8 cellular contexts compared by ENCODE assay signal in the genomic region with DNA sequence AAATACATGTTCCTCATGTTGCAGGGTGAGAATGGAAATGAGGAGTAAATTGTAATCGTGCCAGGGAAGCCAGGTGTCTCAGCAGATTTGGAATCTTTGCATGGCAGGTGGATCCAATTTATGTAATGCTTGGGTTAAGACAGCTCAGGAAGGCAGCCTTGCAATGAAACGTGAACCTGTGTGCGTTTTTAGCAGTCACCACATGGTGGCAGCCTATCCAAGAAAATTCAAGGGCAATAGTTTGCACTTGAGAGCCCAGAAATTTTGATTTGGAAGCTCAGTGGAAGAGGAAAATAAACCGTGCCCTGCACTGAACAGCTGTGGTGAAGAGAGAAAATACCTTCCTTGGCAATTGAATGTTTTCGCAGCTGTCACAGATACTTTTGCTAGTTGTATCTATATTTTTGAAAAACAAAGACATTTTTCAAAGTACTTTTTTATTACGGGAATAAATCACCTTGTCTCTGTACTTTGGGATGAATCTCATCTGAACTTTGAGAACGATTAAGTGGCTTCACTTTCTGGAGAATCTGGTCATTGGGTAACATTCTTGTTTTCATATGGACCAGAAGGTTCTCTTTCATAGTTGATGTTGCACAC. TPM values are rescaled to one million over a fixed set of nuclear protein-coding genes. Genes with fewer than 3 reads are reported as not detected.
DNase-seq lines count a peak whose midpoint lies in the region; ATAC-seq, FAIRE-seq and TF ChIP-seq lines count a peak whose summit lies in the region.

No MANE protein-coding gene starts in this region.

- TF ChIP-seq CTCF in K562 (IDR thresholded peaks at IDR 0.05 in 2 of 3, conservative IDR thresholded peaks at IDR 0.05 in 1 of 3; ENCODE audit: insufficient read depth in 2 of 3, low read depth in 1 of 3, low read length in 3 of 3) (peak; percentile 81 to 94 (median 89)), spleen (IDR thresholded peaks at IDR 0.05 in 8 of 11, conservative IDR thresholded peaks at IDR 0.05 in 3 of 11) (peak; percentile 68 to 92 (median 82))

- H3K79me2 ChIP-seq in K562 (ENCODE audit: control insufficient read depth, insufficient read depth, low read length) = peaks cover 6% of the 10 kb centered on the region; the same call in 1 of the 3 replicates

- H3K9ac ChIP-seq in K562 (ENCODE audit: insufficient read depth in 1 of 2, low read depth in 2 of 2, low read length in 2 of 2) = no peak overlapping the region

- H2AFZ ChIP-seq in K562 (ENCODE audit: low read depth, low read length) = no peak overlapping the region

- intact Hi-C loops in K562 (cut with micrococcal nuclease) = loop anchor here (1.0 to 2.0 kb wide), 2 partner anchors 432 to 443 kb away; no protein-coding TSS in a partner anchor
- intact Hi-C loops in spleen (cut with DNase I; ENCODE audit: low total_unique reads) = loop anchor here (2.0 to 10.0 kb wide), 2 partner anchors 113 to 431 kb away; no protein-coding TSS in a partner anchor

- in situ Hi-C loops in K562 (cut with MboI) = loop anchor here (5.0 kb wide), 1 partner anchor 435 kb away; no protein-coding TSS in a partner anchor

- ATAC-seq in GM21723 (IDR thresholded peaks at IDR 0.05; ENCODE audit: unreplicated experiment) (peak; percentile 54), K562 (peak; percentile 90), HG03457 (IDR thresholded peaks at IDR 0.05; ENCODE audit: unreplicated experiment) (no peak)

- H3K4me1 ChIP-seq in K562 (replicated peaks in 1 of 2; ENCODE audit: control insufficient read depth in 2 of 2, insufficient read depth in 2 of 2, low read length in 2 of 2) (peaks cover 5 to 11% of the 10 kb centered on the region in 2 experiments; a peak in 3 of 5 replicates), spleen (peaks cover 0 to 35% (median 11%) of the 10 kb centered on the region in 6 donors)

- H4K20me1 ChIP-seq in K562 (replicated peaks; ENCODE audit: control insufficient read depth, insufficient read depth, low read length) = peaks cover 9% of the 10 kb centered on the region; the same call in 1 of the 2 replicates

- H3K36me3 ChIP-seq in K562 (ENCODE audit: control insufficient read depth, insufficient read depth, low read length) = peaks cover 82% of the 10 kb centered on the region
- peaks cover 0 to 42% (median 5%) of the 10 kb centered on the region in 6 donors for H3K36me3 ChIP-seq in spleen

- POLR2A ChIA-PET in K562 (lab: Yijun Ruan, JAX) = interaction anchor here (0.6 to 2.5 kb wide), 9 partner anchors 8 to 443 kb away, joined by 3 to 9 read pairs (median 4); no protein-coding TSS in a partner anchor

- peak; percentile 87 to 89 for TF ChIP-seq RAD21 in K562 (CRISPR knock-in tag; conservative IDR thresholded peaks at IDR 0.05 in 1 of 2, IDR thresholded peaks at IDR 0.05 in 1 of 2)

- CTCF ChIA-PET in K562 (lab: Yijun Ruan, JAX; ENCODE audit: low intra/inter-chr PET ratio) = interaction anchor here (0.6 to 3.4 kb wide), 6 partner anchors 37 to 443 kb away, joined by 3 to 38 read pairs (median 8); no protein-coding TSS in a partner anchor

- peak; percentile 96 for FAIRE-seq in K562 (lab: Jason Lieb, UNC)

- no peak overlapping the region for H3K27ac ChIP-seq in K562 (ENCODE audit: extremely low read depth, low read depth, low read length)
- no peak overlapping the region for H3K27ac ChIP-seq in spleen

- TF ChIP-seq EP300 in K562 (IDR thresholded peaks at IDR 0.05; ENCODE audit: low read length) = no peak

- H3K9me3 ChIP-seq in K562 (replicated peaks; ENCODE audit: control insufficient read depth, insufficient read depth, low read depth, low read length) = no peaks in the 10 kb centered on the region
- H3K9me3 ChIP-seq in spleen = no peaks in the 10 kb centered on the region

- DNase-seq in COLO829 (ENCODE audit: low spot score) (peak; percentile 22), NCI-H128 (lab: John Stamatoyannopoulos, UW; ENCODE audit: unreplicated experiment) (peak; percentile 74), T-helper 9 cell (peak; percentile 44), K562 (ENCODE audit: extremely low read depth in 1 of 4, low spot score in 3 of 4) (peak; percentile 49 to 81 (median 56)), iPS DF 4.7 (ENCODE audit: extremely low read depth, low spot score) (peak; percentile 41), spleen (no peak)

- H3K27me3 ChIP-seq in K562 (ENCODE audit: control insufficient read depth in 2 of 2, insufficient read depth in 2 of 2, low read length in 2 of 2) (no peaks in the 10 kb centered on the region), spleen (replicated peaks in 1 of 7) (no peaks in the 10 kb centered on the region)

- 17% methylated on average over 7 of the region's 7 CpGs for WGBS in K562 (ENCODE audit: insufficient coverage, low coverage, missing lambda C conversion rate)
- 30 to 40% (median 33%) methylated on average over 7 of the region's 7 CpGs for WGBS in spleen, 5 donors

- TF ChIP-seq POLR2A in K562 (conservative IDR thresholded peaks at IDR 0.05) = 0 out of 2 replicates have a peak, but pooled peaks have one; percentile 22
- TF ChIP-seq POLR2A in spleen (IDR thresholded peaks at IDR 0.05) = no peak

- H3K4me3 ChIP-seq in K562 (no peak overlapping the region), spleen (no peak overlapping the region)

- no peak overlapping the region for H3K4me2 ChIP-seq in K562 (ENCODE audit: insufficient read depth, low read length)

- TSS peak; percentile 5 for BruUV-seq in K562 (replicated peaks; lab: Mats Ljungman, UMichigan)

- peaks cover 4% of the 10 kb centered on the region for H3K9me1 ChIP-seq in K562 (ENCODE audit: control insufficient read depth, insufficient read depth, low read length)

TF ChIP-seq in K562, 482 proteins besides CTCF, POLR2A, EP300 and RAD21 (continues in another document):
- peak; percentile 44; the same call in 1 of the 2 replicates for TF ChIP-seq TEAD4 (IDR thresholded peaks at IDR 0.05; ENCODE audit: low read length)
- TF ChIP-seq TEAD4 (CRISPR knock-in tag; IDR thresholded peaks at IDR 0.05; ENCODE audit: borderline replicate concordance) = no peak

RNA-seq across cellular contexts. Expression of a gene that starts 26.5 kb away (rescaled TPM):
- total RNA-seq in K562 (2011; cell fraction: chromatin; rRNA removed; ENCODE audit: low replicate concordance) = 162 and 229 TPM in 2 replicates
- 68.4 and 78.3 TPM in 2 replicates for total RNA-seq in K562 (2011; cell fraction: nucleolus; rRNA removed)
- total RNA-seq in K562 (2011; cell fraction: nucleoplasm; rRNA removed) = 96.0 and 99.6 TPM in 2 replicates
- total RNA-seq in K562 (2014; rRNA removed) = 36.0 and 36.9 TPM in 2 replicates
- total RNA-seq in K562 (2014; rRNA removed; fragmentation: Illumina TruSeq; extraction: Trizol) = 63.0 and 85.9 TPM in 2 replicates
- total RNA-seq in K562 (2015; rRNA removed; fragmentation: Illumina TruSeq; extraction: Trizol) = 22.9 and 24.0 TPM in 2 replicates
- 118 and 128 TPM in 2 replicates for total RNA-seq in K562 (2021)
- polyA plus RNA-seq in K562 (2011; rRNA removed) = 77.7 and 80.6 TPM in 2 replicates
- 23.3 and 44.4 TPM in 2 replicates for polyA plus RNA-seq in K562 (2011; cell fraction: cytosol; rRNA removed)
- 34.2 and 46.5 TPM in 2 replicates for polyA plus RNA-seq in K562 (2011; cell fraction: nucleus; rRNA removed)
- 47.8 and 100 TPM in 2 replicates for polyA plus RNA-seq in K562 (2012)
- polyA plus RNA-seq in K562 (2014; fragmentation: Illumina TruSeq; extraction: Trizol) = 65.5 and 68.2 TPM in 2 replicates
- polyA plus RNA-seq in K562 (2014; fragmentation: Nextera tagmentation; extraction: Ambion mirVana) = 10 to 100 TPM; 20.9 to 27.7 TPM
- 61.0 and 61.8 TPM in 2 replicates for polyA plus RNA-seq in K562 (2014; rRNA removed)
- polyA minus RNA-seq in K562 (2011; rRNA and poly(A)+ RNA removed) = 78.9 and 99.3 TPM in 2 replicates
- polyA minus RNA-seq in K562 (2011; cell fraction: cytosol; rRNA and poly(A)+ RNA removed) = 48.1 and 48.5 TPM in 2 replicates
- polyA minus RNA-seq in K562 (2011; cell fraction: nucleus; rRNA and poly(A)+ RNA removed) = 38.1 and 74.5 TPM in 2 replicates
- total RNA-seq in spleen = 10 to 100 TPM in 6 of 7 donors, 1 to 10 TPM in 1; 8.3 to 32.1 (median 16.4) TPM
- 1 to 10 TPM; 6.7 to 9.7 (median 7.6) TPM for polyA plus RNA-seq in spleen
